Comparison of ENCODE assay signal across 1 cellular context in the genomic region with DNA sequence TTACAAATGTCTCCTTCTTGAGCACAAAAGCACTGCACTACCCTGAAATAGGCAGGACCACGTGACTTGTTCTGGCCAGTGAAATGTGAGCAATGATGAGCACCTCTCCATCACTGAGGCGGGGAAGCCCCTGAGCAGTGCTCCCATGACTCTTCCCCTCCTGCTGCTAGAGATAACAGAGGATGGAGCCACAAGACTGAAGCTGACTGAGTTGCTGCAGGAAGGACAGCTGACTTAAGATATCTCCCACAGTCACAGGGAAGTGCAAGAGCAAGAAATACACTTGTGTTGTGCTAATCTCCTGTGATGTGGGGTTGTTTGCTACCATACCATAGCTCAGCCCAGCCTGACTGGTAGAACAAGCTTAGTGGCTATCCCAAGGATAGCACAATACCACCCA.
TF ChIP-seq lines count a peak whose summit lies in the region.

No MANE protein-coding gene starts in this region.

TF ChIP-seq in HCT116, 20 proteins besides CTCF, POLR2A, EP300 and RAD21:
- TF ChIP-seq CBX3 (IDR thresholded peaks at IDR 0.05; ENCODE audit: low read depth) = 0 out of 2 replicates have a peak, but pooled peaks have one; percentile 46
- TF ChIP-seq POLR2AphosphoS5 (IDR thresholded peaks at IDR 0.05; ENCODE audit: low read depth, low read length) = no peak; the same call in 1 of the 2 replicates
